Comparison of ENCODE assay signal across 1 cellular context in the genomic region with DNA sequence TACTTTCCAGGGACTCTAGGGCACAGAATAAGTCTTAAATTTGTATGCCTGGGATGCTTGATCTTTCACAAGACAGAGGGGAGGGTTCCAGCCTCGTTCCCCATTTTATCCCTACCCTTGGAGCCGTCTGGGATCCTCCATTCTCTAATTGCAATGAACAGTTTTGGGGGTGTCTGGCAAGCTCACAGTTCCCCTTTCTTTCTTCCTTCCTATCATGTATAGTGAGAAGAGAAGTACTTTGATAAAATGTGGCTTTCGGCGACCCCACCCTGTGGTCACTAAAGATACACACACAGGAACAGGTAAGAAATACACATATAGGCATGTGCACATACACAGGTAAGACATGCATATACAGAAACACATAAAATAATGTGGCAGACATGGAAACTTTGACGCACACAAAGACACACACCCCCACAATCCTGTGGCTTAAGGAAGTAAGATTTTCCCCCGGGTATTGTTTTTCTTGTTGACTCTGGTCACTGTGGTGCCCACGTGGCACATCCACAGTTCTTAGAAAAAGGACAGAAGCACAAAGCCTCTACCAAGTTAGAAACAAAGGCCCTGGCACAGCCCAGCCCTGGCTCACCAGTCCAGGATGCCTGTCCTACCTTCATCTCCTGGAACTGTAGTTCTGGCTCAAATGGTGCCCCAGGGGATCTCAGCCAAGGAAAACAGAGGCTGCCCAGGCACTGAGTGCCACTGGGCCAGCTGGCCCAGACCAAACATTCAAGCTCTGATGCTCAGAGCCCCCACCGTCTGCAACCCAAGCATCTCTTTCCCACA.
A peak's percentile ranks its signal among the peaks of the same experiment; 100 is the strongest.
TF ChIP-seq lines count a peak whose summit lies in the region.

No MANE protein-coding gene starts in this region.

TF ChIP-seq in HepG2, 621 proteins besides CTCF, POLR2A, EP300 and RAD21:
- no peak for TF ChIP-seq ZNF207 (IDR thresholded peaks at IDR 0.05; ENCODE audit: borderline replicate concordance)
- no peak for TF ChIP-seq UBTF (CRISPR knock-in tag; IDR thresholded peaks at IDR 0.05)
- TF ChIP-seq PHF21A (CRISPR knock-in tag; IDR thresholded peaks at IDR 0.05) = 0 out of 2 replicates have a peak, but pooled peaks have one; percentile 4
